Comparison of ENCODE assay signal across 10 cellular contexts in genomic region chr10:62726142-62726541, GRCh38.
DNase-seq lines count a peak whose midpoint lies in the region; ATAC-seq and TF ChIP-seq lines count a peak whose summit lies in the region.
"Had no signal": no experiment of that assay in that cellular context is flagged by ENCODE, and none has a peak within 500 bp of the region (broad histone marks: within the 10 kb centered on the region; RNA-seq: fewer than 3 reads in every experiment).

No MANE protein-coding gene starts in this region.

- POLR2A ChIA-PET in CD8-positive, alpha-beta memory T cell (lab: Charles Lee), result no interaction called here

- H3K27ac Mint-ChIP-seq in CD8-positive, alpha-beta memory T cell, result peak overlapping the region in 1 of 8 donors; percentile 7
- H3K27ac Mint-ChIP-seq: neural progenitor cell had no signal

- TF ChIP-seq CTCF in GM13976 (IDR thresholded peaks at IDR 0.05; ENCODE audit: borderline replicate concordance, control extremely low read depth, extremely low read depth, insufficient read depth, missing control alignments), result no peak

- DNase-seq in GM13976 (ENCODE audit: low spot score) (peak; percentile 66), kidney tubule cell (ENCODE audit: low spot score) (peak; percentile 60), NCI-H1930 (lab: John Stamatoyannopoulos, UW) (no peak), UCSD-AML1 (lab: John Stamatoyannopoulos, UW; ENCODE audit: unreplicated experiment) (no peak), NCI-H446 treated with DMSO at 0.1 percent for 48 hours (lab: John Stamatoyannopoulos, UW) (no peak)
- no peak for DNase-seq in CD8-positive, alpha-beta memory T cell
- DNase-seq: DND-41 had no signal

- H3K4me3 ChIP-seq in CD8-positive, alpha-beta memory T cell (ENCODE audit: low read length), result no peak overlapping the region
- H3K4me3 ChIP-seq: neural progenitor cell had no signal

- peaks cover 0 to 2% (median 0%) of the 10 kb centered on the region in 3 donors for H3K36me3 Mint-ChIP-seq in CD8-positive, alpha-beta memory T cell
- H3K36me3 Mint-ChIP-seq: neural progenitor cell had no signal

- no peaks in the 10 kb centered on the region for H3K9me3 Mint-ChIP-seq in CD8-positive, alpha-beta memory T cell
- H3K9me3 Mint-ChIP-seq: neural progenitor cell had no signal

- no peaks in the 10 kb centered on the region for H3K27me3 ChIP-seq in CD8-positive, alpha-beta memory T cell (ENCODE audit: insufficient read depth, low read length, poor library complexity, severe bottlenecking)
- H3K27me3 ChIP-seq: neural progenitor cell had no signal

- H3K9me3 ChIP-seq in CD8-positive, alpha-beta memory T cell (ENCODE audit: low read length), result no peaks in the 10 kb centered on the region

- ATAC-seq in GM21367 (IDR thresholded peaks at IDR 0.05; ENCODE audit: unreplicated experiment), result peak; percentile 60
- ATAC-seq in HG03457 (IDR thresholded peaks at IDR 0.05; ENCODE audit: unreplicated experiment), result peak; percentile 83

- in situ Hi-C loops in GM13976 (cut with MboI; ENCODE audit: low sequenced_read_pairs, unreplicated experiment), result no loop called here

- H3K4me3 Mint-ChIP-seq in CD8-positive, alpha-beta memory T cell, result no peak overlapping the region
- H3K4me3 Mint-ChIP-seq: neural progenitor cell had no signal

- H3K27ac ChIP-seq in CD8-positive, alpha-beta memory T cell (ENCODE audit: low read depth, low read length), result no peak overlapping the region
- H3K27ac ChIP-seq: neural progenitor cell had no signal

- H3K4me1 ChIP-seq in CD8-positive, alpha-beta memory T cell (ENCODE audit: insufficient read depth, low read length), result no peaks in the 10 kb centered on the region
- H3K4me1 ChIP-seq: neural progenitor cell had no signal

- no peaks in the 10 kb centered on the region for H3K36me3 ChIP-seq in CD8-positive, alpha-beta memory T cell (ENCODE audit: insufficient read depth, low read length)
- H3K36me3 ChIP-seq: neural progenitor cell had no signal

- H3K27me3 Mint-ChIP-seq in CD8-positive, alpha-beta memory T cell, result peaks cover 0 to 3% of the 10 kb centered on the region in 2 donors

- peaks cover 9 to 27% (median 15%) of the 10 kb centered on the region in 3 donors for H3K4me1 Mint-ChIP-seq in CD8-positive, alpha-beta memory T cell
- H3K4me1 Mint-ChIP-seq: neural progenitor cell had no signal

- CTCF ChIA-PET in CD8-positive, alpha-beta memory T cell (lab: Charles Lee), result no interaction called here

Comparison
In these comparisons a context has a peak if more than half of its experiments do, and no peak if none do; other contexts are left out.
1. DNase-seq: peak in GM13976 (single experiment) and kidney tubule cell (single experiment); none in NCI-H1930 (0 of 2), CD8-positive, alpha-beta memory T cell (0 of 5), UCSD-AML1 (single experiment) and NCI-H446 treated with DMSO at 0.1 percent for 48 hours (single experiment).